Comparison of ENCODE assay signal across 20 cellular contexts in genomic region chr16:63776437-63776836, GRCh38.
DNase-seq lines count a peak whose midpoint lies in the region; ATAC-seq, FAIRE-seq and TF ChIP-seq lines count a peak whose summit lies in the region.
"Had no signal": no experiment of that assay in that cellular context is flagged by ENCODE, and none has a peak within 500 bp of the region (broad histone marks: within the 10 kb centered on the region; RNA-seq: fewer than 3 reads in every experiment).

No MANE protein-coding gene starts in this region.

- peak; percentile 50 for ATAC-seq in esophagus mucosa
- ATAC-seq: A549; CD8-positive, alpha-beta T cell had no signal

- no peak for TF ChIP-seq POLR2A in testis (IDR thresholded peaks at IDR 0.05)

- H3K36me3 ChIP-seq in bronchial epithelial cell (ENCODE audit: control insufficient read depth, insufficient read depth, low read length) = no peaks in the 10 kb centered on the region
- H3K36me3 ChIP-seq in testis (ENCODE audit: low read depth, missing control alignments) = no peaks in the 10 kb centered on the region
- H3K36me3 ChIP-seq: BLaER1 treated with 17β-estradiol and CSF1 and Interleukin-3, amounts not matched to agents 10 nM and 100 nM had no signal

- DNase-seq in AG08395 (ENCODE audit: low spot score) (peak; percentile 4), bronchial epithelial cell (ENCODE audit: low read depth) (peak; percentile 34), testis (no peak), NAMALWA (ENCODE audit: low spot score) (no peak)
- DNase-seq: ACHN; AML-193; Caco-2; Calu3; CD4-positive, alpha-beta T cell; CD8-positive, alpha-beta T cell; DMS79 treated with DMSO at 0.1 percent for 48 hours; GF-D8 had no signal

- TF ChIP-seq CTCF in bronchial epithelial cell (IDR thresholded peaks at IDR 0.05; ENCODE audit: insufficient read depth, low read length, severe bottlenecking) = no peak
- TF ChIP-seq CTCF in testis (IDR thresholded peaks at IDR 0.05) = no peak

- no peak for FAIRE-seq in bronchial epithelial cell (lab: Jason Lieb, UNC)
- FAIRE-seq: A549, D721Med, G401.6, GM12891 had no signal

- H3K4me3 ChIP-seq in bronchial epithelial cell (ENCODE audit: low read depth, low read length) = no peak overlapping the region
- no peak overlapping the region for H3K4me3 ChIP-seq in testis
- H3K4me3 ChIP-seq: A549; BLaER1 treated with 17β-estradiol and CSF1 and Interleukin-3, amounts not matched to agents 10 nM and 100 nM had no signal

- H3K4me1 ChIP-seq in testis = no peaks in the 10 kb centered on the region
- H3K4me1 ChIP-seq: A549; BLaER1 treated with 17β-estradiol and CSF1 and Interleukin-3, amounts not matched to agents 10 nM and 100 nM; Caco-2 had no signal

- intact Hi-C loops in testis (cut with DNase I; ENCODE audit: low total_unique reads) = no loop called here

- H3K9me3 ChIP-seq in testis = no peaks in the 10 kb centered on the region
- H3K9me3 ChIP-seq: A549, Caco-2 had no signal

- no peak overlapping the region for H3K27ac ChIP-seq in testis
- H3K27ac ChIP-seq: 22Rv1; A549; BLaER1 treated with 17β-estradiol and CSF1 and Interleukin-3, amounts not matched to agents 10 nM and 100 nM; C4-2B had no signal

- H3K27me3 ChIP-seq in bronchial epithelial cell (ENCODE audit: control insufficient read depth, insufficient read depth, low read length) = no peaks in the 10 kb centered on the region
- no peaks in the 10 kb centered on the region for H3K27me3 ChIP-seq in testis
- H3K27me3 ChIP-seq: BLaER1 treated with 17β-estradiol and CSF1 and Interleukin-3, amounts not matched to agents 10 nM and 100 nM had no signal

Comparison
In these comparisons a context has a peak if more than half of its experiments do, and no peak if none do; other contexts are left out.
1. DNase-seq: peak in AG08395 (single experiment) and bronchial epithelial cell (single experiment); none in testis (single experiment) and NAMALWA (single experiment).